In genomic region chr6:108581932-108582500, GRCh38 we compare ENCODE assay signal across 1 cellular context.
TF ChIP-seq lines count a peak whose summit lies in the region.

No MANE protein-coding gene starts in this region.

TF ChIP-seq in endothelial cell of umbilical vein, 7 proteins besides CTCF, POLR2A, EP300 and RAD21 (continued from another document):
- TF ChIP-seq FOS (IDR thresholded peaks at IDR 0.05; ENCODE audit: borderline replicate concordance, insufficient read depth, low read length) = no peak
- TF ChIP-seq MAX (IDR thresholded peaks at IDR 0.05; ENCODE audit: insufficient read depth, insufficient read length) = no peak
- TF ChIP-seq EZH2 (IDR thresholded peaks at IDR 0.05; ENCODE audit: borderline replicate concordance, low read depth, low read length, severe bottlenecking) = no peak
- TF ChIP-seq POLR2AphosphoS5 (IDR thresholded peaks at IDR 0.05; ENCODE audit: insufficient read depth, low read depth, low read length) = no peak
